ENCODE assay signal across 13 cellular contexts in genomic region chr6:127956260-127956888, GRCh38. TPM values are rescaled to one million over a fixed set of nuclear protein-coding genes. Genes with fewer than 3 reads are reported as not detected.
A peak's percentile ranks its signal among the peaks of the same experiment; 100 is the strongest.
DNase-seq lines count a peak whose midpoint lies in the region; ATAC-seq, FAIRE-seq and TF ChIP-seq lines count a peak whose summit lies in the region.
"Had no signal": no experiment of that assay in that cellular context is flagged by ENCODE, and none has a peak within 500 bp of the region (broad histone marks: within the 10 kb centered on the region; RNA-seq: fewer than 3 reads in every experiment).

No MANE protein-coding gene starts in this region.

- H3K4me1 ChIP-seq in A673 (ENCODE audit: insufficient read depth, low read length, poor library complexity, severe bottlenecking): no peaks in the 10 kb centered on the region
- H3K4me1 ChIP-seq in GM23248 (ENCODE audit: insufficient read depth): no peaks in the 10 kb centered on the region
- H3K4me1 ChIP-seq: psoas muscle had no signal

- ATAC-seq in GM18502 (IDR thresholded peaks at IDR 0.05; ENCODE audit: poor library complexity, unreplicated experiment): no peak
- ATAC-seq: activated CD8-positive, alpha-beta T cell treated with anti-CD3 and anti-CD28 coated beads for 36 hours had no signal

- H4K20me1 ChIP-seq in GM23248 (ENCODE audit: insufficient read depth): no peaks in the 10 kb centered on the region

- H3F3A ChIP-seq in GM23248 (ENCODE audit: insufficient read depth): no peaks in the 10 kb centered on the region

- H3K9me3 ChIP-seq in A673 (ENCODE audit: low read depth, low read length, poor library complexity, severe bottlenecking) (no peaks in the 10 kb centered on the region), GM23248 (ENCODE audit: low read depth) (no peaks in the 10 kb centered on the region)
- H3K9me3 ChIP-seq: psoas muscle had no signal

- BruUV-seq in A673 (replicated peaks; lab: Mats Ljungman, UMichigan): no TSS peak

- WGBS in GM23248 (ENCODE audit: low coverage in 1 of 2, low lambda C conversion rate in 2 of 2, missing lambda C conversion rate in 2 of 2), 2 experiments: 75 to 78% methylated on average over 6 of the region's 6 CpGs

- H3K36me3 ChIP-seq in A673 (ENCODE audit: insufficient read depth, low read length, poor library complexity, severe bottlenecking): no peaks in the 10 kb centered on the region
- no peaks in the 10 kb centered on the region for H3K36me3 ChIP-seq in GM23248 (ENCODE audit: low read depth)

- H3K4me2 ChIP-seq in GM23248 (ENCODE audit: unreplicated experiment): no peak overlapping the region
- H3K4me2 ChIP-seq: PC-9 had no signal

- no peak for FAIRE-seq in HTR-8/SVneo (lab: Jason Lieb, UNC)

- POLR2A ChIA-PET in A673 (lab: Charles Lee; ENCODE audit: low non-redundant PET): no interaction called here

- no peaks in the 10 kb centered on the region for H3K9me2 ChIP-seq in GM23248 (ENCODE audit: insufficient read depth)

- H3K27me3 ChIP-seq in A673 (replicated peaks; ENCODE audit: insufficient read depth, low read depth, low read length, poor library complexity) (no peaks in the 10 kb centered on the region), GM23248 (replicated peaks; ENCODE audit: insufficient read depth) (no peaks in the 10 kb centered on the region)

- H3K27ac ChIP-seq in A673 (ENCODE audit: low read depth, low read length, poor library complexity, severe bottlenecking): no peak overlapping the region
- H3K27ac ChIP-seq in GM23248: no peak overlapping the region
- H3K27ac ChIP-seq: PC-9, psoas muscle had no signal

- in situ Hi-C loops in GM23248 (cut with MboI): no loop called here
- in situ Hi-C loops in SK-MEL-5 (cut with HindIII; ENCODE audit: low pct_unique_long_range_greater_than_20kb, low sequenced_read_pairs): no loop called here

- no peak for TF ChIP-seq CTCF in A673 (conservative IDR thresholded peaks at IDR 0.05; ENCODE audit: low read depth, low read length)
- peak; percentile 7 for TF ChIP-seq CTCF in foreskin fibroblast (IDR thresholded peaks at IDR 0.05; ENCODE audit: low read depth, low read length)

- no peak overlapping the region for H2AFZ ChIP-seq in GM23248
- H2AFZ ChIP-seq: PC-9 had no signal

- DNase-seq in A673 (ENCODE audit: low spot score) (peak; percentile 34), GM23248 (peak; percentile 22), SK-MEL-5 (ENCODE audit: low read depth, low spot score) (peak; percentile 47), foreskin fibroblast (peak in 1 of 2 donors; percentile 37), HTR-8/SVneo (ENCODE audit: insufficient read length, low spot score) (no peak), NCI-H510A (lab: John Stamatoyannopoulos, UW) (no peak)
- no peak for DNase-seq in effector CD4-positive, alpha-beta T cell
- DNase-seq: activated CD8-positive, alpha-beta T cell treated with anti-CD3 and anti-CD28 coated beads for 36 hours; activated naive CD4-positive, alpha-beta T cell treated with anti-CD3 and anti-CD28 coated beads for 36 hours; NCI-H2171 treated with DMSO at 0.1 percent for 48 hours; PC-9; psoas muscle had no signal

- no peak overlapping the region for H3K9ac ChIP-seq in GM23248

- CTCF ChIA-PET in A673 (lab: Charles Lee): interaction anchor here (0.6 kb wide), 1 partner anchor 21 kb away, joined by 4 read pairs; no protein-coding TSS in a partner anchor

- no peaks in the 10 kb centered on the region for H3K79me2 ChIP-seq in GM23248 (ENCODE audit: insufficient read depth)

- no peak overlapping the region for H3K4me3 ChIP-seq in A673 (ENCODE audit: low read depth, low read length, poor library complexity, severe bottlenecking)
- no peak overlapping the region for H3K4me3 ChIP-seq in GM23248
- H3K4me3 ChIP-seq in foreskin fibroblast (ENCODE audit: low read depth in 1 of 2, low read length in 2 of 2): no peak overlapping the region
- H3K4me3 ChIP-seq: PC-9, psoas muscle had no signal

- intact Hi-C loops in A673 (cut with micrococcal nuclease; ENCODE audit: unreplicated experiment): no loop called here

RNA-seq across cellular contexts. Expression of gene THEMIS, which starts 55.5 kb away (rescaled TPM):
- not detected in 2 replicates for total RNA-seq in A673 (2021)
- total RNA-seq in GM23248 (2014; rRNA removed; shearing (Covaris generic)): 0.11 and 0.25 TPM in 2 replicates
- 0.05 and 0.33 TPM in 2 replicates for polyA plus RNA-seq in GM23248 (2016; fragmentation: Nextera tagmentation; extraction: Ambion mirVana)
- not detected in 2 replicates for total RNA-seq in SK-MEL-5 (2014; rRNA removed; shearing (Covaris generic))
- polyA plus RNA-seq in SK-MEL-5 (2015; cell fraction: cytosol; rRNA removed): 0.15 TPM in 1 of 2 replicates, not detected in the other
- polyA plus RNA-seq in SK-MEL-5 (2015; cell fraction: nucleus; rRNA removed): not detected in 2 replicates
- total RNA-seq: PC-9 had no signal

Comparison
In these comparisons a context has a peak if more than half of its experiments do, and no peak if none do; other contexts are left out.
1. DNase-seq: peak in A673 (single experiment), GM23248 (single experiment) and SK-MEL-5 (single experiment); none in HTR-8/SVneo (single experiment), effector CD4-positive, alpha-beta T cell (single experiment) and NCI-H510A (single experiment).